9 cellular contexts compared by ENCODE assay signal in the genomic region with DNA sequence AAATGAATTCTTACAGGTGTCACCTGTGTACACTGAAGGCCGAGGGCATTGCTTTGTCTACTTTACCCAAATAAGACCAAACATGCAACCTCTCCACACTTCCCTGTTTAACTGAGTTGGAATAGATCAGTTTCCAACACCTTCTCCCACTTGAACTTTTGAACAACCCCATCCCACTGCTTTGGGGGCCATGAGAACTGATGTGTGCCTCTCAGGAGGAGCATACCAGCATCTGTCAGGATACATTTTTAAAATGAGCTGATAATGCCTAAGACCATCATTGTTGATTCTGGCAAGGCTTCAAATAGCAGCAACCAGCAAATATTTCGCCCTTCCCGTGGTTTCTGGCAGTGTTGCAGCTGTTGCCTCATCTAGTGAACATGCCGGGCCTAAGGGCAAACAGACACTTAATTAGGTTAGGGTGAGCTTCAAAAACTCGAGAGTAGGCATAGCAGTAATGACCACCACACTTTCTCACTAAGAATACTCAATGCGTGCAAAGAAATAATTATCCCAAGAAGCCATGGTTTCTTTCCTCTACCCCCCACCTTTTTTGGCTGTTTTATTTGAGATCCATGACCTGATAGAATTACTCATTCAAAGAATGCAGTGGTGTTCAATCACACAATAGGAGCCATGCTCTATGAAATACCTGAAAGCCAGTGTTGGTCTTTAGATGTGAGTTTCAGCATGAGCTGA.
A peak's percentile ranks its signal among the peaks of the same experiment; 100 is the strongest.
DNase-seq lines count a peak whose midpoint lies in the region; ATAC-seq, FAIRE-seq and TF ChIP-seq lines count a peak whose summit lies in the region.
"Had no signal": no experiment of that assay in that cellular context is flagged by ENCODE, and none has a peak within 500 bp of the region (broad histone marks: within the 10 kb centered on the region; RNA-seq: fewer than 3 reads in every experiment).

No MANE protein-coding gene starts in this region.

- peak; percentile 69 for TF ChIP-seq POLR2A in H54 (IDR thresholded peaks at IDR 0.05; ENCODE audit: low read depth, low read length)

- no peak overlapping the region for H3K27ac Mint-ChIP-seq in activated naive CD4-positive, alpha-beta T cell treated with anti-CD3 and anti-CD28 coated beads for 36 hours
- no peak overlapping the region for H3K27ac Mint-ChIP-seq in activated CD4-positive, alpha-beta T cell treated with anti-CD3 and anti-CD28 coated beads, Interleukin-2, amount 10 ng/mL, durations not matched to agents 7 days and 5 days

- H3K9me3 Mint-ChIP-seq in activated naive CD4-positive, alpha-beta T cell treated with anti-CD3 and anti-CD28 coated beads for 36 hours: no peaks in the 10 kb centered on the region
- H3K9me3 Mint-ChIP-seq in activated CD4-positive, alpha-beta T cell treated with anti-CD3 and anti-CD28 coated beads, Interleukin-2, amount 10 ng/mL, durations not matched to agents 7 days and 5 days: no peaks in the 10 kb centered on the region

- peak; percentile 85 for FAIRE-seq in H54 (lab: Jason Lieb, UNC)

- TF ChIP-seq CTCF in choroid plexus epithelial cell (conservative IDR thresholded peaks at IDR 0.05; ENCODE audit: low read depth, low read length) (no peak), retinal pigment epithelial cell (conservative IDR thresholded peaks at IDR 0.05; ENCODE audit: low read depth, low read length) (no peak)

- intact Hi-C loops in activated naive CD4-positive, alpha-beta T cell treated with anti-CD3 and anti-CD28 coated beads for 36 hours (cut with micrococcal nuclease): no loop called here

- H3K4me1 Mint-ChIP-seq in activated naive CD4-positive, alpha-beta T cell treated with anti-CD3 and anti-CD28 coated beads for 36 hours (ENCODE audit: low read depth): peaks cover 4% of the 10 kb centered on the region
- H3K4me1 Mint-ChIP-seq in activated CD4-positive, alpha-beta T cell treated with anti-CD3 and anti-CD28 coated beads, Interleukin-2, amount 10 ng/mL, durations not matched to agents 7 days and 5 days: peaks cover 7% of the 10 kb centered on the region

- no peak overlapping the region for H3K4me3 ChIP-seq in choroid plexus epithelial cell (ENCODE audit: low read depth, low read length)
- no peak overlapping the region for H3K4me3 ChIP-seq in retinal pigment epithelial cell (ENCODE audit: low read length)
- H3K4me3 ChIP-seq: cardiac muscle cell had no signal

- H3K27me3 Mint-ChIP-seq in activated naive CD4-positive, alpha-beta T cell treated with anti-CD3 and anti-CD28 coated beads for 36 hours (ENCODE audit: low read depth): peaks cover 3% of the 10 kb centered on the region
- H3K27me3 Mint-ChIP-seq in activated CD4-positive, alpha-beta T cell treated with anti-CD3 and anti-CD28 coated beads, Interleukin-2, amount 10 ng/mL, durations not matched to agents 7 days and 5 days: peaks cover 3% of the 10 kb centered on the region

- H3K4me3 Mint-ChIP-seq in activated naive CD4-positive, alpha-beta T cell treated with anti-CD3 and anti-CD28 coated beads for 36 hours: no peak overlapping the region
- no peak overlapping the region for H3K4me3 Mint-ChIP-seq in activated CD4-positive, alpha-beta T cell treated with anti-CD3 and anti-CD28 coated beads, Interleukin-2, amount 10 ng/mL, durations not matched to agents 7 days and 5 days

- CTCF ChIA-PET in activated naive CD4-positive, alpha-beta T cell treated with anti-CD3 and anti-CD28 coated beads for 36 hours (lab: Charles Lee): no interaction called here
- CTCF ChIA-PET in activated CD4-positive, alpha-beta T cell treated with anti-CD3 and anti-CD28 coated beads, Interleukin-2, amount 10 ng/mL, durations not matched to agents 7 days and 5 days (lab: Charles Lee): no interaction called here

- H3K36me3 Mint-ChIP-seq in activated naive CD4-positive, alpha-beta T cell treated with anti-CD3 and anti-CD28 coated beads for 36 hours (ENCODE audit: low read depth): no peaks in the 10 kb centered on the region
- H3K36me3 Mint-ChIP-seq in activated CD4-positive, alpha-beta T cell treated with anti-CD3 and anti-CD28 coated beads, Interleukin-2, amount 10 ng/mL, durations not matched to agents 7 days and 5 days (ENCODE audit: low read depth): no peaks in the 10 kb centered on the region

- ATAC-seq in HG02623 (IDR thresholded peaks at IDR 0.05; ENCODE audit: unreplicated experiment) (no peak), HG02642 (IDR thresholded peaks at IDR 0.05; ENCODE audit: poor library complexity, unreplicated experiment) (no peak)

- POLR2A ChIA-PET in activated CD4-positive, alpha-beta T cell treated with anti-CD3 and anti-CD28 coated beads, Interleukin-2, amount 10 ng/mL, durations not matched to agents 7 days and 5 days (lab: Charles Lee): no interaction called here

- DNase-seq in H54 (ENCODE audit: insufficient read length, low spot score) (peak; percentile 43), NCI-H446 (lab: John Stamatoyannopoulos, UW) (peak; percentile 40 to 87), choroid plexus epithelial cell (ENCODE audit: low read depth) (peak; percentile 96), retinal pigment epithelial cell (ENCODE audit: low read depth) (peak; percentile 23)
- no peak for DNase-seq in activated naive CD4-positive, alpha-beta T cell treated with anti-CD3 and anti-CD28 coated beads for 36 hours
- DNase-seq in activated CD4-positive, alpha-beta T cell treated with anti-CD3 and anti-CD28 coated beads, Interleukin-2, amount 10 ng/mL, durations not matched to agents 7 days and 5 days: no peak

Comparison
In these comparisons a context has a peak if more than half of its experiments do, and no peak if none do; other contexts are left out.
1. DNase-seq: peak in H54 (single experiment), NCI-H446 (2 of 2), choroid plexus epithelial cell (single experiment) and retinal pigment epithelial cell (single experiment); none in activated naive CD4-positive, alpha-beta T cell treated with anti-CD3 and anti-CD28 coated beads for 36 hours (single experiment) and activated CD4-positive, alpha-beta T cell treated with anti-CD3 and anti-CD28 coated beads, Interleukin-2, amount 10 ng/mL, durations not matched to agents 7 days and 5 days (single experiment).